Comparison of ENCODE assay signal across 31 cellular contexts in the genomic region with DNA sequence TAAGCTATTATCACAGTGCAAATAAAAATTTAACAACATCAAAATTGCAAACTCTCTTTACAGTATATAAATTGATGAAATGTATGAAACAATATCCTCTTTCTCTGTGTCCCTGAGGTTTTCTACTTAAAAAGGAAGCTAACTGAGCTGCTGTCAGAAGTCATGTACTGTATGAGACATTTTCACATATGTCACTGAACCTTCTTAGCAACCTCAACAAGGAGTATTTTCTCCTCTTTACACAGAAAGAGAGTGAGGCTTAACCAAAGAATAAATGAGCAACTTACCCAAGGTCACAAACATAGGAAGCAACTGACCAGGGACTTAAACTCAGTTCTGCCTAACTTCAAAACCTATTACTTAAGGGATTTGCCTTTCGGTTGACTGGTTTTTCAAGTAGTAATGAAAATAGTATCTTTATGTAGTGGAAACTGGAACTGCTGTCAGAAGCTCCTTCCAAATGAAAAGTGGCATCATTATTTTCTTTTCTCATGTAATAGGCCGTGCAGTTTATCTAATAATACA.
DNase-seq lines count a peak whose midpoint lies in the region; ATAC-seq, FAIRE-seq and TF ChIP-seq lines count a peak whose summit lies in the region.
"Had no signal": no experiment of that assay in that cellular context is flagged by ENCODE, and none has a peak within 500 bp of the region (broad histone marks: within the 10 kb centered on the region; RNA-seq: fewer than 3 reads in every experiment).

No MANE protein-coding gene starts in this region.

- no peak overlapping the region for H2AK5ac ChIP-seq in H1 (ENCODE audit: low read depth, low read length)

- H3K18ac ChIP-seq in H1 (ENCODE audit: extremely low read depth, low read length), result no peak overlapping the region

- no peak for TF ChIP-seq POLR2A in H1 (IDR thresholded peaks at IDR 0.05; ENCODE audit: control extremely low read depth in 1 of 2, low read depth in 2 of 2, low read length in 2 of 2)

- H2AFZ ChIP-seq in H1 (ENCODE audit: low read length) (0 out of 2 replicates have a peak overlapping the region, but pooled peaks have one; percentile 86), Karpas-422 (ENCODE audit: low read length) (no peak overlapping the region), smooth muscle cell (ENCODE audit: low read depth) (no peak overlapping the region)

- H3K9me3 ChIP-seq in H1 (ENCODE audit: insufficient read depth in 2 of 2, low read depth in 1 of 2, low read length in 1 of 2) (peaks cover 11% of the 10 kb centered on the region in 2 experiments), Karpas-422 (ENCODE audit: low read length) (no peaks in the 10 kb centered on the region), heart right ventricle (peaks cover 0 to 19% (median 0%) of the 10 kb centered on the region in 11 donors), smooth muscle cell (replicated peaks; ENCODE audit: low read depth) (no peaks in the 10 kb centered on the region)
- H3K9me3 ChIP-seq: HAP-1 had no signal

- no peaks in the 10 kb centered on the region for H3K9me2 ChIP-seq in Karpas-422 (replicated peaks; ENCODE audit: insufficient read depth, low read length)

- H2BK120ac ChIP-seq in H1 (replicated peaks; ENCODE audit: low read depth, low read length), result no peak overlapping the region

- no peak overlapping the region for H3K4me2 ChIP-seq in H1 (ENCODE audit: insufficient read depth in 1 of 2, low read depth in 2 of 2, low read length in 2 of 2)
- no peak overlapping the region for H3K4me2 ChIP-seq in Karpas-422 (ENCODE audit: low read depth, low read length, poor library complexity, severe bottlenecking)
- H3K4me2 ChIP-seq in smooth muscle cell, result no peak overlapping the region
- H3K4me2 ChIP-seq: BLaER1 treated with 17β-estradiol and CSF1 and Interleukin-3, amounts not matched to agents 10 nM and 100 nM had no signal

- no peaks in the 10 kb centered on the region for H3K4me1 ChIP-seq in H1 (replicated peaks in 1 of 4; ENCODE audit: control insufficient read depth in 3 of 4, insufficient read depth in 4 of 4, low read length in 3 of 4)
- no peaks in the 10 kb centered on the region for H3K4me1 ChIP-seq in Karpas-422 (ENCODE audit: low read length)
- no peaks in the 10 kb centered on the region for H3K4me1 ChIP-seq in heart right ventricle
- H3K4me1 ChIP-seq in smooth muscle cell (ENCODE audit: low read depth), result no peaks in the 10 kb centered on the region
- H3K4me1 ChIP-seq: esophagus muscularis mucosa, foreskin keratinocyte, HAP-1 had no signal

- no peak overlapping the region for H4K91ac ChIP-seq in H1 (replicated peaks; ENCODE audit: insufficient read length, low read length)

- WGBS in H1 (ENCODE audit: extremely low coverage in 1 of 2, insufficient coverage in 1 of 2, insufficient read length in 1 of 2, insufficient replicate concordance in 2 of 2, low coverage in 1 of 2, low lambda C conversion rate in 2 of 2, missing lambda C conversion rate in 1 of 2), 2 experiments, result 93% methylated on average over 2 of the region's 2 CpGs; no CpG with 5 or more reads in 1 of the 2 experiments
- 82 to 85% methylated on average over 2 of the region's 2 CpGs for WGBS in heart right ventricle, 2 donors
- 78% methylated on average over 2 of the region's 2 CpGs for WGBS in smooth muscle cell (ENCODE audit: low lambda C conversion rate)

- H3K56ac ChIP-seq in H1 (replicated peaks; ENCODE audit: insufficient read length, low read depth, low read length), result no peak overlapping the region

- no peaks in the 10 kb centered on the region for H3K23me2 ChIP-seq in H1 (ENCODE audit: low read depth, low read length)

- no peaks in the 10 kb centered on the region for H3F3A ChIP-seq in smooth muscle cell (ENCODE audit: low read depth)

- no peaks in the 10 kb centered on the region for H4K20me1 ChIP-seq in H1 (replicated peaks in 1 of 2; ENCODE audit: control insufficient read depth in 1 of 2, insufficient read depth in 2 of 2, low read length in 2 of 2)
- no peaks in the 10 kb centered on the region for H4K20me1 ChIP-seq in Karpas-422 (ENCODE audit: insufficient read depth, low read depth, low read length)
- no peaks in the 10 kb centered on the region for H4K20me1 ChIP-seq in smooth muscle cell (ENCODE audit: low read depth)
- H4K20me1 ChIP-seq: BLaER1 treated with 17β-estradiol and CSF1 and Interleukin-3, amounts not matched to agents 10 nM and 100 nM had no signal

- intact Hi-C loops in heart right ventricle (cut with DNase I), result no loop called here

- H2BK12ac ChIP-seq in H1 (ENCODE audit: low read depth, low read length), result no peak overlapping the region

- H3K4ac ChIP-seq in H1 (replicated peaks; ENCODE audit: insufficient read length, low read depth, low read length), result no peak overlapping the region

- ATAC-seq in HG03196 (IDR thresholded peaks at IDR 0.05; ENCODE audit: unreplicated experiment), result peak; percentile 53
- no peak for ATAC-seq in heart right ventricle
- ATAC-seq: activated naive CD4-positive, alpha-beta T cell treated with anti-CD3 and anti-CD28 coated beads, Interleukin-2, amount 50 U/mL, for 72 hours; foreskin keratinocyte; HepG2; naive thymus-derived CD8-positive, alpha-beta T cell; stimulated activated naive CD8-positive, alpha-beta T cell treated with anti-CD3 and anti-CD28 coated beads, Interleukin-15, Interleukin-2, amounts not matched to agents 100 U/mL and 50 U/mL, for 24 hours had no signal

- POLR2A ChIA-PET in H1 (lab: Charles Lee; ENCODE audit: partially characterized antibody), result no interaction called here

- H3K27me3 ChIP-seq in H1 (replicated peaks in 1 of 4; ENCODE audit: control insufficient read depth in 3 of 4, extremely low read depth in 1 of 4, insufficient read depth in 3 of 4, low read length in 3 of 4), result no peaks in the 10 kb centered on the region
- no peaks in the 10 kb centered on the region for H3K27me3 ChIP-seq in Karpas-422 (ENCODE audit: low read length)
- H3K27me3 ChIP-seq in heart right ventricle, result no peaks in the 10 kb centered on the region
- H3K27me3 ChIP-seq in smooth muscle cell (ENCODE audit: low read depth), result no peaks in the 10 kb centered on the region
- H3K27me3 ChIP-seq: BLaER1 treated with 17β-estradiol and CSF1 and Interleukin-3, amounts not matched to agents 10 nM and 100 nM; brain microvascular endothelial cell; dorsolateral prefrontal cortex; esophagus muscularis mucosa; foreskin keratinocyte had no signal

- H3K79me1 ChIP-seq in H1 (ENCODE audit: low read depth, low read length), result no peaks in the 10 kb centered on the region

- no peak for TF ChIP-seq EP300 in H1 (IDR thresholded peaks at IDR 0.05; ENCODE audit: borderline replicate concordance in 1 of 2, low read depth in 2 of 2, low read length in 2 of 2)

- no peaks in the 10 kb centered on the region for H3K36me3 ChIP-seq in H1 (ENCODE audit: control insufficient read depth in 2 of 4, insufficient read depth in 4 of 4, low read length in 3 of 4)
- H3K36me3 ChIP-seq in Karpas-422 (ENCODE audit: insufficient read depth, low read length), result no peaks in the 10 kb centered on the region
- H3K36me3 ChIP-seq in heart right ventricle, result no peaks in the 10 kb centered on the region
- no peaks in the 10 kb centered on the region for H3K36me3 ChIP-seq in smooth muscle cell (ENCODE audit: low read depth)
- H3K36me3 ChIP-seq: BLaER1 treated with 17β-estradiol and CSF1 and Interleukin-3, amounts not matched to agents 10 nM and 100 nM; brain microvascular endothelial cell; esophagus muscularis mucosa; HAP-1; WERI-Rb-1 had no signal

- FAIRE-seq in D721Med (lab: Jason Lieb, UNC) (peak; percentile 61), H1 (lab: Jason Lieb, UNC) (no peak)
- FAIRE-seq: GM19239, HepG2, kidney had no signal

- H2BK5ac ChIP-seq in H1 (ENCODE audit: low read depth, low read length), result no peak overlapping the region

- DNase-seq in D721Med (ENCODE audit: insufficient read length, low spot score) (no peak), DMS53 treated with DMSO at 0.1 percent for 48 hours (lab: John Stamatoyannopoulos, UW; ENCODE audit: unreplicated experiment) (peak; percentile 38), H1 (ENCODE audit: low read depth in 1 of 2, low spot score in 2 of 2) (no peak), Karpas-422 (no peak), GDM1 (lab: John Stamatoyannopoulos, UW) (no peak), heart right ventricle (no peak), smooth muscle cell (lab: John Stamatoyannopoulos, UW; ENCODE audit: unreplicated experiment) (no peak)
- DNase-seq: activated CD4-positive, alpha-beta T cell treated with anti-CD3 and anti-CD28 coated beads for 48 hours; activated CD8-positive, alpha-beta memory T cell treated with anti-CD3 and anti-CD28 coated beads for 24 hours; amygdala; brain microvascular endothelial cell; dorsolateral prefrontal cortex; foreskin keratinocyte; kidney; naive thymus-derived CD8-positive, alpha-beta T cell; NCI-H2107; NCI-H526 treated with DMSO at 0.1 percent for 48 hours; SIG-M5; stimulated activated naive CD8-positive, alpha-beta T cell treated with anti-CD3 and anti-CD28 coated beads, Interleukin-15, Interleukin-2, amounts not matched to agents 100 U/mL and 50 U/mL, for 24 hours; SW 1271; T-helper 9 cell; WERI-Rb-1 had no signal

- H3K27ac ChIP-seq in H1 (ENCODE audit: low read depth, low read length) (no peak overlapping the region), Karpas-422 (ENCODE audit: low read length) (no peak overlapping the region), heart right ventricle (no peak overlapping the region), smooth muscle cell (ENCODE audit: low read depth) (no peak overlapping the region)
- H3K27ac ChIP-seq: BLaER1 treated with 17β-estradiol and CSF1 and Interleukin-3, amounts not matched to agents 10 nM and 100 nM; brain microvascular endothelial cell; dorsolateral prefrontal cortex; esophagus muscularis mucosa; foreskin keratinocyte; skin epidermis; WERI-Rb-1 had no signal

- H4K5ac ChIP-seq in H1 (ENCODE audit: insufficient read length, low read depth, low read length), result no peak overlapping the region

- H3K79me2 ChIP-seq in H1 (ENCODE audit: control insufficient read depth in 1 of 2, insufficient read depth in 2 of 2, low read length in 2 of 2) (no peaks in the 10 kb centered on the region), Karpas-422 (ENCODE audit: low read length) (no peaks in the 10 kb centered on the region), smooth muscle cell (ENCODE audit: low read depth) (no peaks in the 10 kb centered on the region)

- no peak overlapping the region for H3K14ac ChIP-seq in H1 (ENCODE audit: insufficient read length)

- no peak overlapping the region for H2BK20ac ChIP-seq in H1 (ENCODE audit: low read length)

- no peak overlapping the region for H2BK15ac ChIP-seq in H1 (ENCODE audit: low read length)

- H3K4me3 ChIP-seq in H1 (ENCODE audit: extremely low read depth in 1 of 4, insufficient read depth in 2 of 4, low read depth in 3 of 4, low read length in 4 of 4) (no peak overlapping the region), Karpas-422 (ENCODE audit: low read length) (no peak overlapping the region), heart right ventricle (no peak overlapping the region), smooth muscle cell (no peak overlapping the region)
- H3K4me3 ChIP-seq: BLaER1 treated with 17β-estradiol and CSF1 and Interleukin-3, amounts not matched to agents 10 nM and 100 nM; dorsolateral prefrontal cortex; esophagus muscularis mucosa; HAP-1; lung; skin epidermis had no signal

- no peak overlapping the region for H3K23ac ChIP-seq in H1 (ENCODE audit: insufficient read length)

- TF ChIP-seq CTCF in D721Med (IDR thresholded peaks at IDR 0.05; ENCODE audit: insufficient read depth, missing control alignments) (no peak), H1 (IDR thresholded peaks at IDR 0.05; ENCODE audit: control extremely low read depth in 1 of 3, insufficient read depth in 1 of 3, low read depth in 1 of 3, low read length in 3 of 3) (no peak), heart right ventricle (IDR thresholded peaks at IDR 0.05) (no peak), smooth muscle cell (IDR thresholded peaks at IDR 0.05; ENCODE audit: borderline replicate concordance, insufficient read depth, poor library complexity, severe bottlenecking) (no peak)

- no peak overlapping the region for H4K8ac ChIP-seq in H1 (ENCODE audit: extremely low read depth, insufficient read depth, low read length)

- H3K9ac ChIP-seq in H1 (replicated peaks in 1 of 4; ENCODE audit: extremely low read depth in 1 of 4, low read depth in 3 of 4, low read length in 3 of 4) (no peak overlapping the region), Karpas-422 (ENCODE audit: low read length) (no peak overlapping the region), smooth muscle cell (ENCODE audit: low read depth) (no peak overlapping the region)
- H3K9ac ChIP-seq: BLaER1 treated with 17β-estradiol and CSF1 and Interleukin-3, amounts not matched to agents 10 nM and 100 nM had no signal

- TF ChIP-seq RAD21 in H1 (IDR thresholded peaks at IDR 0.05 in 1 of 2, conservative IDR thresholded peaks at IDR 0.05 in 1 of 2; ENCODE audit: low read depth in 2 of 2, low read length in 2 of 2), result no peak

- CTCF ChIA-PET in H1 (lab: Charles Lee; ENCODE audit: partially characterized antibody), result no interaction called here
